9 cellular contexts compared by ENCODE assay signal in genomic region chr2:85437488-85438290, GRCh38. TPM values are rescaled to one million over a fixed set of nuclear protein-coding genes. Genes with fewer than 3 reads are reported as not detected.
DNase-seq lines count a peak whose midpoint lies in the region; ATAC-seq and TF ChIP-seq lines count a peak whose summit lies in the region.
"Had no signal": no experiment of that assay in that cellular context is flagged by ENCODE, and none has a peak within 500 bp of the region (broad histone marks: within the 10 kb centered on the region; RNA-seq: fewer than 3 reads in every experiment).

No MANE protein-coding gene starts in this region.

- DNase-seq in AG04449 (ENCODE audit: low read depth, low spot score) (no peak), NCI-H526 treated with DMSO at 0.1 percent for 48 hours (lab: John Stamatoyannopoulos, UW) (peak; percentile 46), mesenteric fat pad (ENCODE audit: low spot score) (peak; percentile 97)
- peak; percentile 90 for DNase-seq in activated CD8-positive, alpha-beta memory T cell treated with anti-CD3 and anti-CD28 coated beads for 24 hours
- DNase-seq in effector memory CD8-positive, alpha-beta T cell = peak; percentile 63 to 70 (median 69)
- DNase-seq in stimulated activated CD8-positive, alpha-beta memory T cell treated with anti-CD3 and anti-CD28 coated beads, Interleukin-15, amount 100 ng/mL, for 1 hour (ENCODE audit: low read depth) = peak; percentile 36

- POLR2A ChIA-PET in AG04449 (lab: Yijun Ruan, JAX) = interaction anchor here (0.7 to 3.9 kb wide), 8 partner anchors 8 to 112 kb away, joined by 3 to 47 read pairs (median 4); partner anchors contain the start of gene MAT2A

- no peaks in the 10 kb centered on the region for H3K27me3 Mint-ChIP-seq in effector memory CD8-positive, alpha-beta T cell

- H3K9me3 Mint-ChIP-seq in effector memory CD8-positive, alpha-beta T cell = no peaks in the 10 kb centered on the region

- peak overlapping the region; percentile 45 for H3K4me3 ChIP-seq in AG04449 (ENCODE audit: low read depth, low read length)

- H3K36me3 Mint-ChIP-seq in effector memory CD8-positive, alpha-beta T cell (ENCODE audit: insufficient read depth) = peaks cover 3% of the 10 kb centered on the region

- peak overlapping the region; percentile 94 to 99 for H3K27ac Mint-ChIP-seq in effector memory CD8-positive, alpha-beta T cell

- no peak for TF ChIP-seq CTCF in AG04449 (IDR thresholded peaks at IDR 0.05; ENCODE audit: insufficient read depth, low read length, missing control alignments)

- peak overlapping the region; percentile 85 to 90 for H3K4me3 Mint-ChIP-seq in effector memory CD8-positive, alpha-beta T cell

- H3K4me1 Mint-ChIP-seq in effector memory CD8-positive, alpha-beta T cell (ENCODE audit: low read depth in 2 of 2) = peaks cover 15 to 16% of the 10 kb centered on the region in 2 donors

- ATAC-seq in GM18868 (IDR thresholded peaks at IDR 0.05; ENCODE audit: unreplicated experiment) (peak; percentile 86), HG03095 (IDR thresholded peaks at IDR 0.05; ENCODE audit: unreplicated experiment) (peak; percentile 85)
- peak; percentile 87 for ATAC-seq in effector memory CD8-positive, alpha-beta T cell (replicated peaks)
- ATAC-seq: HCT116 had no signal

- CTCF ChIA-PET in AG04449 (lab: Yijun Ruan, JAX) = interaction anchor here (0.6 to 34.9 kb wide), 4 partner anchors 10 to 110 kb away, joined by 3 to 922 read pairs (median 9); partner anchors contain the start of genes GGCX and MAT2A

RNA-seq across cellular contexts. Expression of gene SH2D6, which starts 19.2 kb away (rescaled TPM):
- total RNA-seq in mesenteric fat pad = not detected

RNA-seq across cellular contexts. Expression of gene CAPG, which starts 27.5 kb away (rescaled TPM):
- total RNA-seq in mesenteric fat pad = 124 TPM
